Comparison of ENCODE assay signal across 13 cellular contexts in genomic region chr17:32264140-32264799, GRCh38. TPM values are rescaled to one million over a fixed set of nuclear protein-coding genes. Genes with fewer than 3 reads are reported as not detected.
DNase-seq lines count a peak whose midpoint lies in the region; ATAC-seq, FAIRE-seq and TF ChIP-seq lines count a peak whose summit lies in the region.
"Had no signal": no experiment of that assay in that cellular context is flagged by ENCODE, and none has a peak within 500 bp of the region (broad histone marks: within the 10 kb centered on the region; RNA-seq: fewer than 3 reads in every experiment).

No MANE protein-coding gene starts in this region.

- peaks cover 50% of the 10 kb centered on the region for H3K27me3 Mint-ChIP-seq in activated T-helper 17 cell treated with anti-CD3 and anti-CD28 coated beads, Interleukin-2, amount 50 U/mL, for 72 hours

- H3K4me1 ChIP-seq in A549 (peaks cover 48% of the 10 kb centered on the region), tibial artery (peaks cover 0 to 30% (median 24%) of the 10 kb centered on the region in 4 donors), small intestine (ENCODE audit: control insufficient read depth in 2 of 2, insufficient read depth in 1 of 2, low read depth in 1 of 2, low read length in 1 of 2) (peaks cover 0 to 7% of the 10 kb centered on the region in 2 donors)

- no peak for TF ChIP-seq RAD21 in A549 (conservative IDR thresholded peaks at IDR 0.05 in 1 of 2, IDR thresholded peaks at IDR 0.05 in 1 of 2)

- FAIRE-seq in A549 (lab: Jason Lieb, UNC) (no peak), small intestine (lab: Jason Lieb, UNC) (no peak)
- FAIRE-seq: keratinocyte had no signal

- no peak overlapping the region for H3K27ac Mint-ChIP-seq in activated T-helper 17 cell treated with anti-CD3 and anti-CD28 coated beads, Interleukin-2, amount 50 U/mL, for 72 hours
- H3K27ac Mint-ChIP-seq: activated T-cell treated with anti-CD3 and anti-CD28 coated beads, Interleukin-2, amount 50 U/mL, for 24 hours had no signal

- peak overlapping the region; percentile 73 for H3K4me3 Mint-ChIP-seq in activated T-helper 17 cell treated with anti-CD3 and anti-CD28 coated beads, Interleukin-2, amount 50 U/mL, for 72 hours

- no peaks in the 10 kb centered on the region for H3K36me3 Mint-ChIP-seq in activated T-helper 17 cell treated with anti-CD3 and anti-CD28 coated beads, Interleukin-2, amount 50 U/mL, for 72 hours (ENCODE audit: low read depth)

- TF ChIP-seq CTCF in A549 (IDR thresholded peaks at IDR 0.05): no peak
- TF ChIP-seq CTCF in tibial artery (IDR thresholded peaks at IDR 0.05): no peak

- no peak for TF ChIP-seq POLR2A in A549 (IDR thresholded peaks at IDR 0.05; ENCODE audit: low read length)

- no peaks in the 10 kb centered on the region for H3K9me3 Mint-ChIP-seq in activated T-helper 17 cell treated with anti-CD3 and anti-CD28 coated beads, Interleukin-2, amount 50 U/mL, for 72 hours
- H3K9me3 Mint-ChIP-seq: activated T-cell treated with anti-CD3 and anti-CD28 coated beads, Interleukin-2, amount 50 U/mL, for 24 hours had no signal

- H3K4me3 ChIP-seq in A549 (no peak overlapping the region), tibial artery (no peak overlapping the region), small intestine (ENCODE audit: low read depth in 1 of 2, low read length in 2 of 2) (no peak overlapping the region)

- H3K36me3 ChIP-seq in tibial artery: no peaks in the 10 kb centered on the region
- no peaks in the 10 kb centered on the region for H3K36me3 ChIP-seq in small intestine (ENCODE audit: control insufficient read depth in 2 of 2, insufficient read depth in 2 of 2, low read length in 2 of 2)
- H3K36me3 ChIP-seq: spleen had no signal

- TF ChIP-seq EP300 in A549 (IDR thresholded peaks at IDR 0.05): no peak

- intact Hi-C loops in tibial artery (cut with DNase I; ENCODE audit: low total_unique reads): no loop called here

- H3K9me3 ChIP-seq in A549 (no peaks in the 10 kb centered on the region), tibial artery (no peaks in the 10 kb centered on the region), small intestine (ENCODE audit: control insufficient read depth, low read depth) (no peaks in the 10 kb centered on the region)
- H3K9me3 ChIP-seq: spleen had no signal

- CTCF ChIA-PET in A549 (lab: Yijun Ruan, JAX): interaction anchor here (1.4 to 6.3 kb wide), 2 partner anchors 12 to 55 kb away, joined by 6 to 49 read pairs; no protein-coding TSS in a partner anchor

- H3K27ac ChIP-seq in A549: no peak overlapping the region
- no peak overlapping the region for H3K27ac ChIP-seq in tibial artery
- no peak overlapping the region for H3K27ac ChIP-seq in small intestine (ENCODE audit: low read depth in 1 of 2, low read length in 1 of 2)
- H3K27ac ChIP-seq: spleen had no signal

- DNase-seq in A549 (ENCODE audit: low read depth in 1 of 2, low spot score in 1 of 2) (peak; percentile 41 to 56), D341Med (ENCODE audit: low spot score) (peak; percentile 54), medulla oblongata (ENCODE audit: extremely low spot score) (peak; percentile 37), tibial artery (no peak), 8988T (no peak), small intestine (no peak), GOT3 (lab: John Stamatoyannopoulos, UW) (no peak)
- DNase-seq: activated T-cell treated with anti-CD3 and anti-CD28 coated beads, Interleukin-2, amount 50 U/mL, for 24 hours; NCI-H1048; Right ventricle myocardium superior; spleen had no signal

- peaks cover 9% of the 10 kb centered on the region for H3K4me1 Mint-ChIP-seq in activated T-helper 17 cell treated with anti-CD3 and anti-CD28 coated beads, Interleukin-2, amount 50 U/mL, for 72 hours

- H3K27me3 ChIP-seq in tibial artery (peaks cover 0 to 44% of the 10 kb centered on the region in 2 donors), small intestine (ENCODE audit: control insufficient read depth in 2 of 2, insufficient read depth in 2 of 2, low read length in 2 of 2) (peaks cover 9 to 13% of the 10 kb centered on the region in 2 donors)

- WGBS in A549 (ENCODE audit: missing lambda C conversion rate): 81% methylated on average over 6 of the region's 6 CpGs
- 25 to 37% (median 28%) methylated on average over 6 of the region's 6 CpGs for WGBS in small intestine, 3 donors

- peak; percentile 7 to 23; a peak in 3 of 6 replicates for ATAC-seq in A549
- ATAC-seq in activated T-helper 17 cell treated with anti-CD3 and anti-CD28 coated beads, Interleukin-2, amount 50 U/mL, for 72 hours (replicated peaks): no peak

- POLR2A ChIA-PET in A549 (lab: Yijun Ruan, JAX): interaction anchor here (0.5 to 0.6 kb wide), 2 partner anchors 11 to 61 kb away, joined by 6 to 9 read pairs; no protein-coding TSS in a partner anchor

- no peak overlapping the region; the same call in 2 of the 3 replicates for H3K4me2 ChIP-seq in A549

TF ChIP-seq in A549, 52 proteins besides CTCF, POLR2A, EP300 and RAD21:
- TF ChIP-seq ZSCAN20 (CRISPR knock-in tag; IDR thresholded peaks at IDR 0.05): no peak
- no peak for TF ChIP-seq TP53 (CRISPR knock-in tag; IDR thresholded peaks at IDR 0.05)
- TF ChIP-seq HMGXB4 (CRISPR knock-in tag; IDR thresholded peaks at IDR 0.05; ENCODE audit: borderline replicate concordance): no peak
- no peak for TF ChIP-seq RCOR1 (IDR thresholded peaks at IDR 0.05; ENCODE audit: low read depth, low read length)
- TF ChIP-seq CHD4 (IDR thresholded peaks at IDR 0.05; ENCODE audit: borderline replicate concordance): no peak
- no peak for TF ChIP-seq ESRRA (IDR thresholded peaks at IDR 0.05; ENCODE audit: borderline replicate concordance, low read length)
- no peak for TF ChIP-seq ZC3H11A (IDR thresholded peaks at IDR 0.05)
- TF ChIP-seq E2F6 (IDR thresholded peaks at IDR 0.05; ENCODE audit: borderline replicate concordance, low read depth): no peak
- TF ChIP-seq MAFK (IDR thresholded peaks at IDR 0.05; ENCODE audit: partially characterized antibody): no peak
- TF ChIP-seq RFX5 (IDR thresholded peaks at IDR 0.05): no peak
- no peak for TF ChIP-seq FOXS1 (CRISPR knock-in tag; IDR thresholded peaks at IDR 0.05)
- no peak for TF ChIP-seq USF2 (IDR thresholded peaks at IDR 0.05)
- TF ChIP-seq TFCP2L1 (CRISPR knock-in tag; IDR thresholded peaks at IDR 0.05): no peak
- no peak for TF ChIP-seq KDM1A (IDR thresholded peaks at IDR 0.05; ENCODE audit: low read depth)
- no peak for TF ChIP-seq EHMT2 (IDR thresholded peaks at IDR 0.05; ENCODE audit: low read depth)
- TF ChIP-seq FOSL2 (IDR thresholded peaks at IDR 0.05): no peak
- no peak for TF ChIP-seq FOSL2 (CRISPR knock-in tag; IDR thresholded peaks at IDR 0.05)
- no peak for TF ChIP-seq MAX (IDR thresholded peaks at IDR 0.05)
- no peak for TF ChIP-seq CBX2 (IDR thresholded peaks at IDR 0.05; ENCODE audit: borderline replicate concordance, low read depth)
- no peak for TF ChIP-seq NFE2L2 (conservative IDR thresholded peaks at IDR 0.05; ENCODE audit: low read length)

RNA-seq across cellular contexts. Expression of gene RHBDL3, which starts 1.4 kb away (rescaled TPM):
- polyA plus RNA-seq in A549 (2011; rRNA removed): 2.0 and 3.1 TPM in 2 replicates
- polyA plus RNA-seq in A549 (2012; cell fraction: cytosol; rRNA removed): 3.5 and 4.3 TPM in 2 replicates
- 8.9 and 9.1 TPM in 2 replicates for polyA plus RNA-seq in A549 (2012; cell fraction: nucleus; rRNA removed)
- 4.2 to 6.6 TPM (median 5.9 TPM) in 3 replicates for polyA plus RNA-seq in A549 (2017; fragmentation: RNase III; extraction: RNeasy Plus Mini Kit Qiagen cat#74134 plus additional on column Dnase treatment)
- polyA minus RNA-seq in A549 (2011; rRNA and poly(A)+ RNA removed): 3.1 and 5.2 TPM in 2 replicates
- under 1 TPM in 1 of 2 donors, not detected in 1; 0.13 TPM for total RNA-seq in activated T-helper 17 cell treated with anti-CD3 and anti-CD28 coated beads, Interleukin-2, amount 50 U/mL, for 72 hours
- under 1 TPM in 1 of 3 donors, not detected in 2; 0.40 TPM for polyA plus RNA-seq in small intestine
- polyA plus RNA-seq: keratinocyte had no signal

Comparison
In these comparisons a context has a peak if more than half of its experiments do, and no peak if none do; other contexts are left out.
1. DNase-seq: peak in A549 (2 of 2), D341Med (single experiment) and medulla oblongata (single experiment); none in tibial artery (0 of 2), 8988T (single experiment), small intestine (single experiment) and GOT3 (single experiment).